Comparison of ENCODE assay signal across 8 cellular contexts in the genomic region with DNA sequence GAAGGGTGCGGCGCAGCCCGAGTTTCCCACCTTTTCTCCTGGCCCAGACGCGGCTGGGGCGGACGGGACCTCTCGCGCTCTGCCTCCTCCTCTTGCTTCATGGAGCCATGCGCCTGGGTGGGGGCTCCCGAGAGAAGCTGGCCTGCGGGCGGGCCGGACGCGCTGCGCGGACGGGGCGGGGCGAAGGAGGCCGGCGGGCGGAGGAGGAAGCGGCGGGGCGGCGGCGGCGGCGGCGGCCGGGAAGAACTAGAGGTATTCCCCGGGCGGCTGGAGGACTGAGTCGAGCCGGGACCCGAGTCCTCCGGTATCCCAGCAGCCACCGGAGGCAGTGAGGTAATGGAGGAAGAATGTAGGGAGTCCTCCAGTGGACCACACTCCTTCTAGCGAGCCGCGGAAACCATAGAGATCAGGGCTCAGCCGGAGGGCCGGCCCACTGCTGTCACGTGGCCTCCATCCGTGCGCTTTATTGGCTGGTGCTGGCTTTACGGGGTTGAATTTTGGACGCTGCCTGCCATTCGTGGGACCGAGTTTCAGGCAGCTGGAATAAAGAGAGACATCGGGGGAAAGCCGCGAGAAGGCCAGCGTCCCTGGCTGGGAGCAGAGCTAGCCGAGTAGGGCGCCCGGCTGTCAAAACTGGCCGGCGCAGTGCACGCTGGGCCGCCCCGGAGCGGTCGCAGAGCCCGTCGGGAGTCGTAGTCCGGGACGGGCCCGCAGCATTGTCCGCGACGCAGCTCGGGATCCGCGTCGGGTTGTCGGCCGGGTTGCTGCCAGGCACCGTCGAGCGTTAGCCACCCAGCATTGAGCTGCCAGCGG. TPM values are rescaled to one million over a fixed set of nuclear protein-coding genes. Genes with fewer than 3 reads are reported as not detected.
A peak's percentile ranks its signal among the peaks of the same experiment; 100 is the strongest.
DNase-seq lines count a peak whose midpoint lies in the region; ATAC-seq, FAIRE-seq and TF ChIP-seq lines count a peak whose summit lies in the region.
"Not testable (repeated sequence)": the region's sequence is repeated elsewhere in the genome, so short reads cannot be mapped to it uniquely, and the experiment has no call there.

TSS of gene AMMECR1L (minus strand) at position 177 of the 813 bp plus-strand sequence. CDS start 11,722 bp downstream, outside the sequence.

- H4K5ac ChIP-seq in H1 (ENCODE audit: insufficient read length, low read depth, low read length): not testable (repeated sequence)

- H3K27ac ChIP-seq in OCI-LY7 (ENCODE audit: low read depth, low read length, poor library complexity, severe bottlenecking): peak within 1 kb of the TSS; percentile 56
- H3K27ac ChIP-seq in H1 (ENCODE audit: low read depth, low read length): not testable (repeated sequence)

- not testable (repeated sequence) for H2BK12ac ChIP-seq in H1 (ENCODE audit: low read depth, low read length)

- TF ChIP-seq EP300 in H1 (IDR thresholded peaks at IDR 0.05; ENCODE audit: borderline replicate concordance in 1 of 2, low read depth in 2 of 2, low read length in 2 of 2): not testable (repeated sequence)

- not testable (repeated sequence) for H3K56ac ChIP-seq in H1 (replicated peaks; ENCODE audit: insufficient read length, low read depth, low read length)

- FAIRE-seq in H1 (lab: Jason Lieb, UNC): not testable (repeated sequence)

- H4K91ac ChIP-seq in H1 (replicated peaks; ENCODE audit: insufficient read length, low read length): not testable (repeated sequence)

- H3K4me2 ChIP-seq in OCI-LY7 (ENCODE audit: low read length): peak within 1 kb of the TSS; percentile 97
- H3K4me2 ChIP-seq in H1 (ENCODE audit: insufficient read depth in 1 of 2, low read depth in 2 of 2, low read length in 2 of 2): peak within 1 kb of the TSS; percentile 75 to 79

- not testable (repeated sequence) for H3K18ac ChIP-seq in H1 (ENCODE audit: extremely low read depth, low read length)

- 0% methylated on average over 17 of the region's 85 CpGs; no CpG with 5 or more reads in 1 of the 2 experiments for WGBS in H1 (ENCODE audit: extremely low coverage in 1 of 2, insufficient coverage in 1 of 2, insufficient read length in 1 of 2, insufficient replicate concordance in 2 of 2, low coverage in 1 of 2, low lambda C conversion rate in 2 of 2, missing lambda C conversion rate in 1 of 2), 2 experiments

- not testable (repeated sequence) for H2BK5ac ChIP-seq in H1 (ENCODE audit: low read depth, low read length)

- H3K9me2 ChIP-seq in OCI-LY7 (ENCODE audit: insufficient read depth, low read length): not testable (repeated sequence)

- not testable (repeated sequence) for TF ChIP-seq RAD21 in H1 (IDR thresholded peaks at IDR 0.05 in 1 of 2, conservative IDR thresholded peaks at IDR 0.05 in 1 of 2; ENCODE audit: low read depth in 2 of 2, low read length in 2 of 2)

- ATAC-seq in GM19463 (IDR thresholded peaks at IDR 0.05; ENCODE audit: unreplicated experiment) (peak; percentile 91), HG03558 (IDR thresholded peaks at IDR 0.05; ENCODE audit: extremely low read depth, unreplicated experiment) (peak; percentile 88)

- not testable (repeated sequence) for H3K9me3 ChIP-seq in OCI-LY7 (ENCODE audit: low read length); H1 (ENCODE audit: insufficient read depth in 2 of 2, low read depth in 1 of 2, low read length in 1 of 2)

- H3K4ac ChIP-seq in H1 (replicated peaks; ENCODE audit: insufficient read length, low read depth, low read length): not testable (repeated sequence)

- POLR2A ChIA-PET in OCI-LY7 (lab: Charles Lee); H1 (lab: Charles Lee; ENCODE audit: partially characterized antibody): not testable (repeated sequence)

- H2BK120ac ChIP-seq in H1 (replicated peaks; ENCODE audit: low read depth, low read length): not testable (repeated sequence)

- peak in 1 of 2 experiments; percentile 12; a peak in 1 of 3 replicates for TF ChIP-seq POLR2A in H1 (IDR thresholded peaks at IDR 0.05; ENCODE audit: control extremely low read depth in 1 of 2, low read depth in 2 of 2, low read length in 2 of 2)

- peak within 1 kb of the TSS; percentile 40; the same call in 1 of the 2 replicates for H2AFZ ChIP-seq in OCI-LY7 (ENCODE audit: low read length)
- not testable (repeated sequence) for H2AFZ ChIP-seq in H1 (ENCODE audit: low read length)

- CTCF ChIA-PET in OCI-LY7 (lab: Charles Lee; ENCODE audit: unreplicated experiment); H1 (lab: Charles Lee; ENCODE audit: partially characterized antibody): not testable (repeated sequence)

- not testable (repeated sequence) for H3K23ac ChIP-seq in H1 (ENCODE audit: insufficient read length)

- H3K27me3 ChIP-seq in H1 (replicated peaks in 1 of 4; ENCODE audit: control insufficient read depth in 3 of 4, extremely low read depth in 1 of 4, insufficient read depth in 3 of 4, low read length in 3 of 4): not testable (repeated sequence)

- BruUV-seq in OCI-LY7 (replicated peaks; lab: Mats Ljungman, UMichigan): not testable (repeated sequence)

- not testable (repeated sequence) for TF ChIP-seq CTCF in OCI-LY7 (conservative IDR thresholded peaks at IDR 0.05; ENCODE audit: low read length); H1 (IDR thresholded peaks at IDR 0.05; ENCODE audit: control extremely low read depth in 1 of 3, insufficient read depth in 1 of 3, low read depth in 1 of 3, low read length in 3 of 3)

- H3K4me1 ChIP-seq in OCI-LY7 (ENCODE audit: insufficient read depth, low read length, poor library complexity, severe bottlenecking): peaks cover 30% of the 10 kb centered on the region
- H3K4me1 ChIP-seq in H1 (replicated peaks in 1 of 4; ENCODE audit: control insufficient read depth in 3 of 4, insufficient read depth in 4 of 4, low read length in 3 of 4): not testable (repeated sequence)

- not testable (repeated sequence) for H3K23me2 ChIP-seq in H1 (ENCODE audit: low read depth, low read length)

- intact Hi-C loops in OCI-LY7 (cut with micrococcal nuclease; ENCODE audit: unreplicated experiment): not testable (repeated sequence)

- not testable (repeated sequence) for H2AK5ac ChIP-seq in H1 (ENCODE audit: low read depth, low read length)

- peaks cover 15% of the 10 kb centered on the region for H4K20me1 ChIP-seq in OCI-LY7 (ENCODE audit: insufficient read depth, low read length)
- H4K20me1 ChIP-seq in H1 (replicated peaks in 1 of 2; ENCODE audit: control insufficient read depth in 1 of 2, insufficient read depth in 2 of 2, low read length in 2 of 2): not testable (repeated sequence)

- H3K79me1 ChIP-seq in H1 (ENCODE audit: low read depth, low read length): not testable (repeated sequence)

- H2BK20ac ChIP-seq in H1 (ENCODE audit: low read length): not testable (repeated sequence)

- H4K8ac ChIP-seq in H1 (ENCODE audit: extremely low read depth, insufficient read depth, low read length): peak within 1 kb of the TSS; percentile 42; the same call in 1 of the 2 replicates

- peak within 1 kb of the TSS; percentile 80 for H3K4me3 ChIP-seq in OCI-LY7 (ENCODE audit: low read depth, low read length, poor library complexity, severe bottlenecking)
- H3K4me3 ChIP-seq in H1 (ENCODE audit: extremely low read depth in 1 of 4, insufficient read depth in 2 of 4, low read depth in 3 of 4, low read length in 4 of 4): peak within 1 kb of the TSS; percentile 61 to 66 (median 62)

- H3K9ac ChIP-seq in H1 (replicated peaks in 1 of 4; ENCODE audit: extremely low read depth in 1 of 4, low read depth in 3 of 4, low read length in 3 of 4): peak within 1 kb of the TSS; percentile 46 to 76 (median 64)

- H3K79me2 ChIP-seq in OCI-LY7 (ENCODE audit: insufficient read depth, low read depth, low read length) (peaks cover 53% of the 10 kb centered on the region), H1 (ENCODE audit: control insufficient read depth in 1 of 2, insufficient read depth in 2 of 2, low read length in 2 of 2) (peaks cover 11 to 44% of the 10 kb centered on the region in 2 experiments; a peak in 3 of 4 replicates)

- DNase-seq in CD1c-positive myeloid dendritic cell (ENCODE audit: extremely low spot score): peak; percentile 74
- DNase-seq in OCI-LY7 (ENCODE audit: low spot score): peak; percentile 74
- peak; percentile 18 for DNase-seq in activated CD8-positive, alpha-beta memory T cell treated with anti-CD3 and anti-CD28 coated beads, Interleukin-2, amount 50 U/mL, for 24 hours (ENCODE audit: extremely low read depth)
- peak in 1 of 2 experiments; percentile 80 for DNase-seq in H1 (ENCODE audit: low read depth in 1 of 2, low spot score in 2 of 2)
- peak; percentile 67 to 76 for DNase-seq in lung microvascular endothelial cell (ENCODE audit: low read depth in 2 of 2)
- peak; percentile 52 to 64 for DNase-seq in stimulated activated CD4-positive, alpha-beta T cell treated with anti-CD3 and anti-CD28 coated beads, Interleukin-4, amount 100 ng/mL, for 48 hours (ENCODE audit: low read depth in 2 of 2)

- not testable (repeated sequence) for H2BK15ac ChIP-seq in H1 (ENCODE audit: low read length)

- H3K14ac ChIP-seq in H1 (ENCODE audit: insufficient read length): not testable (repeated sequence)

- H3K36me3 ChIP-seq in OCI-LY7 (ENCODE audit: insufficient read depth, low read length) (peaks cover 31% of the 10 kb centered on the region), H1 (ENCODE audit: control insufficient read depth in 2 of 4, insufficient read depth in 4 of 4, low read length in 3 of 4) (peaks cover 0 to 22% (median 4%) of the 10 kb centered on the region in 4 experiments; a peak in 5 of 8 replicates)

TF ChIP-seq in H1, 55 proteins besides CTCF, POLR2A, EP300 and RAD21 (continues in another document):
- TF ChIP-seq, protein P1, sequence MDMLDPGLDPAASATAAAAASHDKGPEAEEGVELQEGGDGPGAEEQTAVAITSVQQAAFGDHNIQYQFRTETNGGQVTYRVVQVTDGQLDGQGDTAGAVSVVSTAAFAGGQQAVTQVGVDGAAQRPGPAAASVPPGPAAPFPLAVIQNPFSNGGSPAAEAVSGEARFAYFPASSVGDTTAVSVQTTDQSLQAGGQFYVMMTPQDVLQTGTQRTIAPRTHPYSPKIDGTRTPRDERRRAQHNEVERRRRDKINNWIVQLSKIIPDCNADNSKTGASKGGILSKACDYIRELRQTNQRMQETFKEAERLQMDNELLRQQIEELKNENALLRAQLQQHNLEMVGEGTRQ (IDR thresholded peaks at IDR 0.05; ENCODE audit: low read length): peak; percentile 41; the same call in 1 of the 2 replicates
- peak; percentile 59; the same call in 1 of the 2 replicates for TF ChIP-seq CREB1 (IDR thresholded peaks at IDR 0.05)

RNA-seq across cellular contexts. Expression of gene AMMECR1L, which starts in this region (rescaled TPM):
- total RNA-seq in OCI-LY7 (2014; rRNA removed; shearing (Covaris generic)): 8.5 and 9.8 TPM in 2 replicates
- total RNA-seq in OCI-LY7 (2022) (16.7 and 17.1 TPM in 2 replicates), lung microvascular endothelial cell (10.2 and 18.7 TPM in 2 replicates)
- 18.8 and 19.7 TPM in 2 replicates for total RNA-seq in H1 (2021; fragmentation: NEBNext Ultra II Directional; extraction: Animal tissue kit (Norgen Biotek cat#: 25700))
- polyA plus RNA-seq in H1 (2011; rRNA removed): 10.1 and 10.2 TPM in 2 replicates
- polyA plus RNA-seq in H1 (2011; cell fraction: cytosol; rRNA removed): 10.9 TPM
- polyA plus RNA-seq in H1 (2011; cell fraction: nucleus; rRNA removed): 11.9 TPM
- polyA plus RNA-seq in H1 (2012, experiment 1 of 2): 14.4 to 17.8 TPM (median 16.6 TPM) in 4 replicates
- 6.0 TPM for polyA plus RNA-seq in H1 (2012, experiment 2 of 2)
- 9.6 TPM for polyA plus RNA-seq in H1 (2013, experiment 1 of 2)
- 9.6 TPM for polyA plus RNA-seq in H1 (2013, experiment 2 of 2)
- polyA minus RNA-seq in H1 (2011; rRNA and poly(A)+ RNA removed): 17.3 and 17.4 TPM in 2 replicates
- polyA minus RNA-seq in H1 (2011; cell fraction: cytosol; rRNA and poly(A)+ RNA removed): 9.2 TPM
- 13.1 TPM for polyA minus RNA-seq in H1 (2011; cell fraction: nucleus; rRNA and poly(A)+ RNA removed)
